ENCODE assay signal across 13 cellular contexts in genomic region chr1:6465461-6466005, GRCh38. TPM values are rescaled to one million over a fixed set of nuclear protein-coding genes. Genes with fewer than 3 reads are reported as not detected.
A peak's percentile ranks its signal among the peaks of the same experiment; 100 is the strongest.
DNase-seq lines count a peak whose midpoint lies in the region; ATAC-seq and TF ChIP-seq lines count a peak whose summit lies in the region.
"Had no signal": no experiment of that assay in that cellular context is flagged by ENCODE, and none has a peak within 500 bp of the region (broad histone marks: within the 10 kb centered on the region; RNA-seq: fewer than 3 reads in every experiment).

No MANE protein-coding gene starts in this region.

- intact Hi-C loops in left colon (cut with DNase I, micrococcal nuclease): no loop called here

- no peaks in the 10 kb centered on the region for H3K27me3 Mint-ChIP-seq in activated T-cell treated with anti-CD3 and anti-CD28 coated beads, Interleukin-2, amount 50 U/mL, for 72 hours (ENCODE audit: low read depth)

- TF ChIP-seq POLR2A in upper lobe of left lung (IDR thresholded peaks at IDR 0.05) (no peak), gastroesophageal sphincter (IDR thresholded peaks at IDR 0.05) (no peak)

- 47 to 62% methylated on average over 10 to 19 of the region's 21 CpGs for WGBS in upper lobe of left lung, 2 donors
- no CpG with 5 or more reads among the region's 21 CpGs for WGBS in gastroesophageal sphincter (ENCODE audit: low coverage in 1 of 2), 2 donors

- H3K36me3 Mint-ChIP-seq in activated T-cell treated with anti-CD3 and anti-CD28 coated beads, Interleukin-2, amount 50 U/mL, for 72 hours (ENCODE audit: insufficient read depth in 2 of 2): peaks cover 10 to 14% of the 10 kb centered on the region in 2 donors

- peak overlapping the region in 3 of 4 donors; percentile 33 to 43 (median 40) for H3K4me3 ChIP-seq in upper lobe of left lung
- H3K4me3 ChIP-seq in gastroesophageal sphincter: peak overlapping the region in 1 of 2 donors; percentile 19

- H3K4me3 Mint-ChIP-seq in activated T-cell treated with anti-CD3 and anti-CD28 coated beads, Interleukin-2, amount 50 U/mL, for 72 hours: peak overlapping the region; percentile 97

- peak overlapping the region; percentile 70 for H3K27ac Mint-ChIP-seq in activated T-cell treated with anti-CD3 and anti-CD28 coated beads, Interleukin-2, amount 50 U/mL, for 72 hours

- peaks cover 41% of the 10 kb centered on the region for H3K4me1 Mint-ChIP-seq in activated T-cell treated with anti-CD3 and anti-CD28 coated beads, Interleukin-2, amount 50 U/mL, for 72 hours (ENCODE audit: low read depth)

- H3K9me3 ChIP-seq in upper lobe of left lung: no peaks in the 10 kb centered on the region
- no peaks in the 10 kb centered on the region for H3K9me3 ChIP-seq in gastroesophageal sphincter

- DNase-seq in activated CD4-positive, CD25-positive, alpha-beta regulatory T cell treated with anti-CD3 and anti-CD28 coated beads, Interleukin-2, amount 50 U/mL, for 72 hours: no peak
- peak; percentile 58 to 60 for DNase-seq in activated T-cell treated with anti-CD3 and anti-CD28 coated beads, Interleukin-2, amount 50 U/mL, for 72 hours
- DNase-seq in left colon: peak in 1 of 2 donors; percentile 26
- DNase-seq in upper lobe of left lung: no peak
- DNase-seq: ACHN, anterior cingulate cortex, mesenchymal stem cell, NCI-H2107, trophoblast cell had no signal

- peak; percentile 47 to 52 for ATAC-seq in activated CD4-positive, CD25-positive, alpha-beta regulatory T cell treated with anti-CD3 and anti-CD28 coated beads, Interleukin-2, amount 50 U/mL, for 24 hours
- peak; percentile 50 to 53 for ATAC-seq in activated T-cell treated with anti-CD3 and anti-CD28 coated beads, Interleukin-2, amount 50 U/mL, for 72 hours (replicated peaks in 1 of 2)
- ATAC-seq in left colon (peak; percentile 10), upper lobe of left lung (ENCODE audit: low FRiP score in 2 of 2) (no peak), gastroesophageal sphincter (no peak), GM21576 (IDR thresholded peaks at IDR 0.05; ENCODE audit: unreplicated experiment) (no peak), GM18520 (IDR thresholded peaks at IDR 0.05; ENCODE audit: unreplicated experiment) (no peak)

- peaks cover 2 to 21% (median 10%) of the 10 kb centered on the region in 4 donors for H3K4me1 ChIP-seq in upper lobe of left lung
- peaks cover 0 to 2% (median 0%) of the 10 kb centered on the region in 3 donors for H3K4me1 ChIP-seq in gastroesophageal sphincter

- H3K36me3 ChIP-seq in upper lobe of left lung (peaks cover 0 to 40% (median 4%) of the 10 kb centered on the region in 4 donors), gastroesophageal sphincter (peaks cover 0 to 58% of the 10 kb centered on the region in 2 donors)

- TF ChIP-seq EP300 in upper lobe of left lung (IDR thresholded peaks at IDR 0.05) (no peak), gastroesophageal sphincter (IDR thresholded peaks at IDR 0.05) (no peak)

- H3K27ac ChIP-seq in upper lobe of left lung (peak overlapping the region in 2 of 4 donors; percentile 30 to 46), gastroesophageal sphincter (no peak overlapping the region)

- no peaks in the 10 kb centered on the region for H3K9me3 Mint-ChIP-seq in activated T-cell treated with anti-CD3 and anti-CD28 coated beads, Interleukin-2, amount 50 U/mL, for 72 hours

- H3K27me3 ChIP-seq in upper lobe of left lung (peaks cover 0 to 6% (median 2%) of the 10 kb centered on the region in 4 donors), gastroesophageal sphincter (peaks cover 70% of the 10 kb centered on the region)

- TF ChIP-seq CTCF in upper lobe of left lung (IDR thresholded peaks at IDR 0.05) (no peak), gastroesophageal sphincter (IDR thresholded peaks at IDR 0.05) (no peak)

RNA-seq across cellular contexts. Expression of gene TNFRSF25, which starts 0.4 kb away (rescaled TPM):
- 100 to 1,000 TPM in 1 of 2 donors, 10 to 100 TPM in 1; 89.2 to 101 TPM for total RNA-seq in activated T-cell treated with anti-CD3 and anti-CD28 coated beads, Interleukin-2, amount 50 U/mL, for 72 hours
- total RNA-seq in left colon: 10 to 100 TPM; 21.7 to 71.9 TPM
- 10 to 100 TPM in 4 of 6 donors, 1 to 10 TPM in 2; 4.6 to 51.3 (median 14.0) TPM for total RNA-seq in upper lobe of left lung
- 10 to 100 TPM in 2 of 4 donors, 1 to 10 TPM in 2; 4.2 to 11.2 (median 8.8) TPM for total RNA-seq in gastroesophageal sphincter

RNA-seq across cellular contexts. Expression of gene PLEKHG5, which starts 25.9 kb away (rescaled TPM):
- total RNA-seq in activated T-cell treated with anti-CD3 and anti-CD28 coated beads, Interleukin-2, amount 50 U/mL, for 72 hours: 1 to 10 TPM; 2.6 to 3.2 TPM
- total RNA-seq in left colon (10 to 100 TPM; 14.1 to 22.3 TPM), upper lobe of left lung (10 to 100 TPM in 5 of 6 donors, 1 to 10 TPM in 1; 5.0 to 31.4 (median 12.6) TPM), gastroesophageal sphincter (10 to 100 TPM in 3 of 4 donors, 1 to 10 TPM in 1; 8.6 to 14.0 (median 11.4) TPM)

RNA-seq across cellular contexts. Expression of gene ESPN, which starts 41.0 kb away (rescaled TPM):
- 1 to 10 TPM; 1.3 to 2.0 TPM for total RNA-seq in activated T-cell treated with anti-CD3 and anti-CD28 coated beads, Interleukin-2, amount 50 U/mL, for 72 hours
- total RNA-seq in left colon (100 to 1,000 TPM; 100 to 152 TPM), upper lobe of left lung (10 to 100 TPM in 2 of 6 donors, 1 to 10 TPM in 4; 2.1 to 27.2 (median 4.8) TPM), gastroesophageal sphincter (under 1 TPM in 3 of 4 donors, not detected in 1; 0.47 to 0.92 (median 0.81) TPM)

RNA-seq across cellular contexts. Expression of gene HES2, which starts 45.8 kb away (rescaled TPM):
- total RNA-seq in activated T-cell treated with anti-CD3 and anti-CD28 coated beads, Interleukin-2, amount 50 U/mL, for 72 hours: 1 to 10 TPM in 1 of 2 donors, under 1 TPM in 1; 0.44 to 1.2 TPM
- 10 to 100 TPM; 29.4 to 34.0 TPM for total RNA-seq in left colon
- total RNA-seq in upper lobe of left lung: 10 to 100 TPM in 1 of 6 donors, 1 to 10 TPM in 5; 1.8 to 11.4 (median 3.7) TPM
- 1 to 10 TPM in 1 of 4 donors, not detected in 3; 7.3 TPM for total RNA-seq in gastroesophageal sphincter

Comparison
In these comparisons a context has a peak if more than half of its experiments do, and no peak if none do; other contexts are left out.
1. ATAC-seq: peak in activated CD4-positive, CD25-positive, alpha-beta regulatory T cell treated with anti-CD3 and anti-CD28 coated beads, Interleukin-2, amount 50 U/mL, for 24 hours (2 of 2), activated T-cell treated with anti-CD3 and anti-CD28 coated beads, Interleukin-2, amount 50 U/mL, for 72 hours (2 of 2) and left colon (single experiment); none in upper lobe of left lung (0 of 2), gastroesophageal sphincter (single experiment), GM21576 (single experiment) and GM18520 (single experiment).
2. DNase-seq: peak in activated T-cell treated with anti-CD3 and anti-CD28 coated beads, Interleukin-2, amount 50 U/mL, for 72 hours (2 of 2); none in activated CD4-positive, CD25-positive, alpha-beta regulatory T cell treated with anti-CD3 and anti-CD28 coated beads, Interleukin-2, amount 50 U/mL, for 72 hours (single experiment) and upper lobe of left lung (0 of 2).